ENCODE assay signal across 9 cellular contexts in the genomic region with DNA sequence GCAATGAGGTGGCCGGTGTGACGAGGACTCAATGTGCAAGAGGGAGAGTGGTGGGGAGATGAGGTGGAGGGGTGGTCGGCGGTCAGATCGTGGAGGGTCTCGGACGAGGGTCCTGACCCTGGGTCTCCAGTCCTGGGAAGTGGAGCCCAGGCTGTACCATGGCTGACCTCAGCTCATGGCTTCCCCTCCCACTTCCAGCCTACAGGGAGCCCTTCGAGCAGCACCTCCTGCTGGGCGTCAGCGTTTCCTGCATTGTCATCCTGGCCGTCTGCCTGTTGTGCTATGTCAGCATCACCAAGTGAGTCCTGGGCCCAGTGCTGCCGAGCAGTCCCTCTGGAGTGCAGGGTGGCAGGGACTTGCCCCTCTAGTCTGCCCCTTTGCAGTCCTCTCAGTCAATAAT. TPM values are rescaled to one million over a fixed set of nuclear protein-coding genes. Genes with fewer than 3 reads are reported as not detected.
A peak's percentile ranks its signal among the peaks of the same experiment; 100 is the strongest.
DNase-seq lines count a peak whose midpoint lies in the region; ATAC-seq, FAIRE-seq and TF ChIP-seq lines count a peak whose summit lies in the region.
"Had no signal": no experiment of that assay in that cellular context is flagged by ENCODE, and none has a peak within 500 bp of the region (broad histone marks: within the 10 kb centered on the region; RNA-seq: fewer than 3 reads in every experiment).

No MANE protein-coding gene starts in this region.

- no peaks in the 10 kb centered on the region for H3K4me1 ChIP-seq in Panc1 (ENCODE audit: control insufficient read depth, insufficient read depth, low read length)
- no peaks in the 10 kb centered on the region for H3K4me1 ChIP-seq in GM12878 (ENCODE audit: control insufficient read depth, insufficient read depth, low read length)
- peaks cover 0 to 4% of the 10 kb centered on the region in 2 donors for H3K4me1 ChIP-seq in lung (ENCODE audit: control insufficient read depth in 2 of 2, insufficient read depth in 2 of 2, low read length in 2 of 2)
- H3K4me1 ChIP-seq: SJSA1 had no signal

- BruUV-seq in Panc1 (replicated peaks; lab: Mats Ljungman, UMichigan) (no TSS peak), GM12878 (replicated peaks; lab: Mats Ljungman, UMichigan) (no TSS peak)

- POLR2A ChIA-PET in Panc1 (lab: Charles Lee) (interaction anchor here (0.6 kb wide), 1 partner anchor 10 kb away, joined by 9 read pairs; no protein-coding TSS in a partner anchor), GM12878 (lab: Charles Lee) (interaction anchor here (0.6 to 1.3 kb wide), 4 partner anchors 11 to 176 kb away, joined by 3 to 5 read pairs (median 4); no protein-coding TSS in a partner anchor)

- RAD21 ChIA-PET in GM12878 (lab: Charles Lee; ENCODE audit: unreplicated experiment), result interaction anchor here (0.6 to 2.6 kb wide), 7 partner anchors 12 to 186 kb away, joined by 3 to 7 read pairs (median 5); no protein-coding TSS in a partner anchor

- no peaks in the 10 kb centered on the region for H3K79me2 ChIP-seq in GM12878 (ENCODE audit: control insufficient read depth, insufficient read depth, low read length)

- DNase-seq in Panc1 (ENCODE audit: low read depth, low spot score) (no peak), GM12878 (ENCODE audit: low read depth, low spot score) (no peak), lung (ENCODE audit: low spot score) (peak; percentile 59), NCI-H1092 treated with DMSO at 0.1 percent for 48 hours (lab: John Stamatoyannopoulos, UW) (no peak), amniotic stem cell (lab: John Stamatoyannopoulos, UW) (no peak), RCC 7860 (ENCODE audit: low spot score) (no peak)

- CTCF ChIA-PET in Panc1 (lab: Charles Lee) (interaction anchor here (0.6 to 0.7 kb wide), 2 partner anchors 108 to 198 kb away, joined by 4 to 5 read pairs; no protein-coding TSS in a partner anchor), GM12878 (lab: Yijun Ruan, JAX) (interaction anchor here (0.7 to 3.7 kb wide), 7 partner anchors 11 to 176 kb away, joined by 3 to 35 read pairs (median 3); no protein-coding TSS in a partner anchor)

- intact Hi-C loops in Panc1 (cut with micrococcal nuclease; ENCODE audit: unreplicated experiment), result no loop called here
- intact Hi-C loops in GM12878 (cut with micrococcal nuclease; ENCODE audit: unreplicated experiment), result no loop called here

- TF ChIP-seq POLR2A in GM12878 (IDR thresholded peaks at IDR 0.05; ENCODE audit: low read depth, low read length), result no peak

- SMC1A ChIA-PET in GM12878 (lab: Charles Lee; ENCODE audit: uncharacterized antibody, unreplicated experiment), result interaction anchor here (0.6 to 1.9 kb wide), 10 partner anchors 14 to 386 kb away, joined by 3 to 12 read pairs (median 4); no protein-coding TSS in a partner anchor

- H3K27ac ChIP-seq in Panc1 (ENCODE audit: low read length) (no peak overlapping the region), GM12878 (ENCODE audit: control insufficient read depth, insufficient read depth) (no peak overlapping the region), lung (ENCODE audit: low read depth in 1 of 2, low read length in 1 of 2) (no peak overlapping the region)
- H3K27ac ChIP-seq: SJSA1 had no signal

- in situ Hi-C loops in Panc1 (cut with HindIII; ENCODE audit: low pct_unique_long_range_greater_than_20kb, low sequenced_read_pairs) (no loop called here), GM12878 (cut with MboI) (loop anchor here (25.0 kb wide), 1 partner anchor 1518 kb away; no protein-coding TSS in a partner anchor)

- TF ChIP-seq CTCF in GM12874 (IDR thresholded peaks at IDR 0.05; ENCODE audit: insufficient read depth, low read depth, low read length) (peak; percentile 54; the same call in 1 of the 2 replicates), Panc1 (IDR thresholded peaks at IDR 0.05) (no peak), GM12878 (IDR thresholded peaks at IDR 0.05 in 2 of 3, conservative IDR thresholded peaks at IDR 0.05 in 1 of 3; ENCODE audit: control insufficient read depth in 2 of 3, extremely low read depth in 1 of 3, insufficient read depth in 1 of 3, low read depth in 3 of 3, low read length in 3 of 3) (peak; percentile 30 to 47 (median 44); a peak in 4 of 6 replicates), lung (IDR thresholded peaks at IDR 0.05; ENCODE audit: control extremely low read depth, extremely low read depth) (no peak)

- no peak overlapping the region for H3K4me2 ChIP-seq in GM12878 (ENCODE audit: control insufficient read depth, insufficient read depth)

- H3K27me3 ChIP-seq in Panc1 (ENCODE audit: control insufficient read depth, insufficient read depth, low read length) (no peaks in the 10 kb centered on the region), GM12878 (replicated peaks in 1 of 2; ENCODE audit: control insufficient read depth in 2 of 2, insufficient read depth in 2 of 2, low read length in 1 of 2) (no peaks in the 10 kb centered on the region), lung (ENCODE audit: control insufficient read depth, insufficient read depth) (no peaks in the 10 kb centered on the region)
- H3K27me3 ChIP-seq: SJSA1 had no signal

- H3K36me3 ChIP-seq in Panc1 (ENCODE audit: control insufficient read depth, insufficient read depth, low read length) (no peaks in the 10 kb centered on the region), GM12878 (ENCODE audit: control insufficient read depth in 2 of 2, insufficient read depth in 2 of 2, low read length in 1 of 2) (peaks cover 10 to 38% of the 10 kb centered on the region in 2 experiments; a peak in 3 of 4 replicates), lung (ENCODE audit: control insufficient read depth in 2 of 2, insufficient read depth in 2 of 2, low read length in 2 of 2) (peaks cover 1 to 74% of the 10 kb centered on the region in 2 donors)

- FAIRE-seq in GM12878 (lab: Jason Lieb, UNC), result no peak
- FAIRE-seq in RCC 7860 (lab: Jason Lieb, UNC), result no peak

- no peaks in the 10 kb centered on the region for H4K20me1 ChIP-seq in GM12878 (ENCODE audit: control insufficient read depth, insufficient read depth)

- no peak overlapping the region for H2AFZ ChIP-seq in GM12878 (ENCODE audit: control insufficient read depth, low read depth, low read length)

- WGBS in GM12878 (ENCODE audit: insufficient coverage, insufficient replicate concordance, low lambda C conversion rate, missing lambda C conversion rate), result 91% methylated on average over 12 of the region's 12 CpGs
- WGBS in lung, 2 donors, result 73 to 76% methylated on average over 12 of the region's 12 CpGs

- H3K9me3 ChIP-seq in Panc1 (ENCODE audit: control insufficient read depth, insufficient read depth, low read depth, low read length) (no peaks in the 10 kb centered on the region), GM12878 (replicated peaks; ENCODE audit: control insufficient read depth, insufficient read depth, low read length) (no peaks in the 10 kb centered on the region; the same call in 2 of the 3 replicates), lung (ENCODE audit: control insufficient read depth in 2 of 2, insufficient read depth in 1 of 2, low read length in 1 of 2) (peaks cover 0 to 1% of the 10 kb centered on the region in 2 donors)
- H3K9me3 ChIP-seq: SJSA1 had no signal

- TF ChIP-seq EP300 in GM12878 (IDR thresholded peaks at IDR 0.05; ENCODE audit: borderline replicate concordance in 1 of 2, control insufficient read depth in 1 of 2, low read depth in 2 of 2, low read length in 2 of 2), result no peak

- H3K4me3 ChIP-seq in Panc1 (ENCODE audit: low read depth in 2 of 2, low read length in 2 of 2) (no peak overlapping the region), GM12878 (no peak overlapping the region), lung (no peak overlapping the region)
- H3K4me3 ChIP-seq: SJSA1 had no signal

- ATAC-seq in Panc1 (peak; percentile 75), GM12878 (peak; percentile 73), lung (ENCODE audit: insufficient read depth, low FRiP score) (peak; percentile 46), HG02938 (IDR thresholded peaks at IDR 0.05; ENCODE audit: unreplicated experiment) (no peak)

- H3K9ac ChIP-seq in GM12878 (ENCODE audit: control insufficient read depth, insufficient read depth, low read length), result no peak overlapping the region

- TF ChIP-seq RAD21 in GM12878 (IDR thresholded peaks at IDR 0.05; ENCODE audit: insufficient read depth, low read depth, low read length), result peak; percentile 50; the same call in 1 of the 2 replicates

RNA-seq across cellular contexts. Expression of gene IL4R, which starts 41.8 kb away (rescaled TPM):
- total RNA-seq in Panc1 (2021; ENCODE audit: unreplicated experiment) (28.9 TPM), GM12878 (2014; rRNA removed) (36.5 and 39.0 TPM in 2 replicates), GM12878 (2014; rRNA removed; fragmentation: Illumina TruSeq; extraction: Trizol) (33.8 and 34.3 TPM in 2 replicates), GM12878 (2021) (69.5 and 70.4 TPM in 2 replicates), lung (100 to 1,000 TPM in 1 of 2 donors, 10 to 100 TPM in 1; 79.8 to 148 TPM)
- 22.2 TPM for polyA plus RNA-seq in Panc1 (2012; ENCODE audit: insufficient read length)
- 148 and 149 TPM in 2 replicates for total RNA-seq in GM12878 (2013; cell fraction: nucleolus; rRNA removed)
- 13.1 TPM for polyA plus RNA-seq in GM12878 (2011; ENCODE audit: low read depth)
- polyA plus RNA-seq in GM12878 (2011; rRNA removed) (42.8 and 69.2 TPM in 2 replicates), GM12878 (2014; fragmentation: Illumina TruSeq; extraction: Trizol) (19.4 and 39.4 TPM in 2 replicates), GM12878 (2014; fragmentation: Nextera tagmentation; extraction: Ambion mirVana) (1 to 10 TPM; 2.6 to 8.5 TPM), GM12878 (2014; rRNA removed) (67.3 and 68.6 TPM in 2 replicates), GM12878 (2016; fragmentation: Nextera tagmentation; extraction: Ambion mirVana) (10 to 100 TPM; 13.8 to 17.6 TPM), lung (100 to 1,000 TPM in 1 of 2 donors, 10 to 100 TPM in 1; 61.3 to 175 TPM)
- 69.2 and 84.8 TPM in 2 replicates for polyA plus RNA-seq in GM12878 (2011; cell fraction: cytosol; rRNA removed)
- 107 and 118 TPM in 2 replicates for polyA plus RNA-seq in GM12878 (2011; cell fraction: nucleus; rRNA removed)
- polyA plus RNA-seq in GM12878 (2012), result 20.4 and 21.2 TPM in 2 replicates
- polyA minus RNA-seq in GM12878 (2011; rRNA and poly(A)+ RNA removed), result 60.5 and 84.7 TPM in 2 replicates
- 17.0 and 20.3 TPM in 2 replicates for polyA minus RNA-seq in GM12878 (2011; cell fraction: cytosol; rRNA and poly(A)+ RNA removed)
- polyA minus RNA-seq in GM12878 (2011; cell fraction: nucleus; rRNA and poly(A)+ RNA removed), result 32.0 and 57.7 TPM in 2 replicates

RNA-seq across cellular contexts. Expression of gene IL21R, which starts 46.4 kb away (rescaled TPM):
- 0.10 TPM for total RNA-seq in Panc1 (2021; ENCODE audit: unreplicated experiment)
- polyA plus RNA-seq in Panc1 (2012; ENCODE audit: insufficient read length), result 0.07 TPM
- 193 and 215 TPM in 2 replicates for total RNA-seq in GM12878 (2013; cell fraction: nucleolus; rRNA removed)
- 106 and 109 TPM in 2 replicates for total RNA-seq in GM12878 (2014; rRNA removed)
- total RNA-seq in GM12878 (2014; rRNA removed; fragmentation: Illumina TruSeq; extraction: Trizol), result 62.9 and 66.9 TPM in 2 replicates
- 138 and 141 TPM in 2 replicates for total RNA-seq in GM12878 (2021)
- 25.9 TPM for polyA plus RNA-seq in GM12878 (2011; ENCODE audit: low read depth)
- polyA plus RNA-seq in GM12878 (2011; rRNA removed), result 23.2 and 57.2 TPM in 2 replicates
- 84.6 and 89.7 TPM in 2 replicates for polyA plus RNA-seq in GM12878 (2011; cell fraction: cytosol; rRNA removed)
- polyA plus RNA-seq in GM12878 (2011; cell fraction: nucleus; rRNA removed), result 71.9 and 79.4 TPM in 2 replicates
- polyA plus RNA-seq in GM12878 (2012), result 50.3 and 72.8 TPM in 2 replicates
- polyA plus RNA-seq in GM12878 (2014; fragmentation: Illumina TruSeq; extraction: Trizol), result 32.4 and 59.2 TPM in 2 replicates
- polyA plus RNA-seq in GM12878 (2014; fragmentation: Nextera tagmentation; extraction: Ambion mirVana), result 1 to 10 TPM; 5.3 to 9.7 TPM
- 98.0 and 108 TPM in 2 replicates for polyA plus RNA-seq in GM12878 (2014; rRNA removed)
- 100 to 1,000 TPM; 115 to 129 TPM for polyA plus RNA-seq in GM12878 (2016; fragmentation: Nextera tagmentation; extraction: Ambion mirVana)
- polyA minus RNA-seq in GM12878 (2011; rRNA and poly(A)+ RNA removed), result 175 and 195 TPM in 2 replicates
- polyA minus RNA-seq in GM12878 (2011; cell fraction: cytosol; rRNA and poly(A)+ RNA removed), result 54.0 and 60.1 TPM in 2 replicates
- 65.5 and 104 TPM in 2 replicates for polyA minus RNA-seq in GM12878 (2011; cell fraction: nucleus; rRNA and poly(A)+ RNA removed)
- 1 to 10 TPM; 3.4 to 6.3 TPM for total RNA-seq in lung
- polyA plus RNA-seq in lung, result 1 to 10 TPM; 1.0 to 4.6 TPM

Comparison
In these comparisons a context has a peak if more than half of its experiments do, and no peak if none do; other contexts are left out.
1. CTCF ChIP-seq: peak in GM12874 (single experiment) and GM12878 (3 of 3); none in Panc1 (single experiment) and lung (single experiment).
2. RNA of gene IL21R, which starts 46.4 kb away (total RNA-seq): 62.9 to 215 TPM in GM12878; 3.4 to 6.3 TPM in lung and 0.10 TPM in Panc1 (single experiment); every median in the first group is over 4 times any median in the second.